1 cellular context compared by ENCODE assay signal in genomic region chr1:85998105-85998504, GRCh38.
TF ChIP-seq lines count a peak whose summit lies in the region.

No MANE protein-coding gene starts in this region.

TF ChIP-seq in GM23338, 12 proteins besides CTCF, POLR2A, EP300 and RAD21 (continued from another document):
- no peak for TF ChIP-seq REST (IDR thresholded peaks at IDR 0.05; ENCODE audit: unreplicated experiment)
- no peak for TF ChIP-seq STAT1 (IDR thresholded peaks at IDR 0.05; ENCODE audit: unreplicated experiment)
- TF ChIP-seq NANOG (IDR thresholded peaks at IDR 0.05; ENCODE audit: borderline replicate concordance), result no peak
- TF ChIP-seq EZH2phosphoT487 (IDR thresholded peaks at IDR 0.05; ENCODE audit: unreplicated experiment), result no peak
- no peak for TF ChIP-seq ZNF114 (CRISPR knock-in tag; IDR thresholded peaks at IDR 0.05)
- no peak for TF ChIP-seq ETS1 (IDR thresholded peaks at IDR 0.05)
- TF ChIP-seq JUNB (IDR thresholded peaks at IDR 0.05; ENCODE audit: unreplicated experiment), result no peak
- TF ChIP-seq ZNF331 (CRISPR knock-in tag; IDR thresholded peaks at IDR 0.05; ENCODE audit: low read depth), result no peak
- TF ChIP-seq ZNF462 (CRISPR knock-in tag; IDR thresholded peaks at IDR 0.05), result no peak
